8 cellular contexts compared by ENCODE assay signal in the genomic region with DNA sequence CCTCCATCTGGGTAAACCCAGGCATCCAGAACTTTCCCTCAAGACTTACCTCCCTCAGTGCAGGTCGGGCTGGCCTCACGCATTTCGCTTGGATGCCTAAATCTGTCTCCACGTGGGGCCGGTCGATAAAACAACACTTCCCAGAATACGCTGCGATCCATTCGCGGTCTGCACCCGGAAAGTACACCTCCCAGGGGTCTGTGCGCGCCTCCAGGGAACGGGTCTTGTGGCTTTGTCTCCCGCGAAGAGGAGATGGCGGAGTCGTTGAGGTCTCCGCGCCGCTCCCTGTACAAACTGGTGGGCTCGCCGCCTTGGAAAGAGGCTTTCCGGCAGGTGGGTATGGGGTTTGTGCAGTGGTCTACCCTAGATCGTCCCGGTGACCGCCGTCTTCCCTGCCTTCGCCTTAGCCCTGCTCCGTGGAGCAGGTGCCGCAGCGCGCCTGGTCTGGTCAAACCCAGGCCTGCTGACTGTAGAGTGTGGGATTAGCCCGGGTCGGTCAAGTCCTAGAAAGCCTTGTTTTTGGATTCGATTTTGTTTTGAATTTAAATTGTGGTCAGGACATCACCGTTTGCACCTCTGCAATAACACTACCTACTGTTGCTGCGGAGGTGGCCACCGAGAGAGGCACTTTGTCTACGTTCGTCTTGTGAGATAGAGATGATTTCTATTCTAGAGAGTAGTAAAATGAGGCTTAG. TPM values are rescaled to one million over a fixed set of nuclear protein-coding genes. Genes with fewer than 3 reads are reported as not detected.
DNase-seq lines count a peak whose midpoint lies in the region; ATAC-seq and TF ChIP-seq lines count a peak whose summit lies in the region.

A gene with protein sequence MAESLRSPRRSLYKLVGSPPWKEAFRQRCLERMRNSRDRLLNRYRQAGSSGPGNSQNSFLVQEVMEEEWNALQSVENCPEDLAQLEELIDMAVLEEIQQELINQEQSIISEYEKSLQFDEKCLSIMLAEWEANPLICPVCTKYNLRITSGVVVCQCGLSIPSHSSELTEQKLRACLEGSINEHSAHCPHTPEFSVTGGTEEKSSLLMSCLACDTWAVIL (plus strand): TSS at position 224 of the 695 bp plus-strand sequence. CDS start 29 bp downstream, at position 253.

- H3K27ac ChIP-seq in right lobe of liver = peak within 1 kb of the TSS; percentile 80 to 95 (median 84)

- peaks cover 0 to 36% (median 10%) of the 10 kb centered on the region in 4 donors for H3K4me1 ChIP-seq in right lobe of liver

- CTCF ChIA-PET in activated CD4-positive, alpha-beta T cell treated with anti-CD3 and anti-CD28 coated beads for 36 hours (lab: Charles Lee) = interaction anchor here (0.6 to 1.3 kb wide), 6 partner anchors 8 to 1073 kb away, joined by 3 to 16 read pairs (median 4); partner anchors contain the start of genes C1QBP and MIS12

- DNase-seq in AG10803 (ENCODE audit: low read depth) (peak; percentile 70), NCI-H510A (lab: John Stamatoyannopoulos, UW) (peak; percentile 90), right lobe of liver (peak; percentile 90 to 94 (median 93))
- DNase-seq in activated CD4-positive, alpha-beta T cell treated with anti-CD3 and anti-CD28 coated beads for 36 hours = peak; percentile 94
- DNase-seq in stimulated activated CD4-positive, alpha-beta T cell treated with anti-CD3 and anti-CD28 coated beads, Interleukin-4, amount 100 ng/mL, for 48 hours (ENCODE audit: low read depth in 2 of 2) = peak; percentile 78 to 83

- under 1% methylated on average over 21 of the region's 41 CpGs for WGBS in right lobe of liver (ENCODE audit: insufficient coverage, low coverage, low lambda C conversion rate, missing lambda C conversion rate)

- peak; percentile 40 for TF ChIP-seq POLR2A in right lobe of liver (IDR thresholded peaks at IDR 0.05)

- peak within 1 kb of the TSS; percentile 100 for H3K27ac Mint-ChIP-seq in activated CD4-positive, alpha-beta T cell treated with anti-CD3 and anti-CD28 coated beads for 36 hours
- H3K27ac Mint-ChIP-seq in dendritic cell treated with granulocyte-macrophage colony-stimulating factor and Interleukin-4, amounts not matched to agents 40 ng/mL and 50 ng/mL, for 4 days = peak within 1 kb of the TSS; percentile 93

- peak within 1 kb of the TSS; percentile 98 for H3K4me3 Mint-ChIP-seq in activated CD4-positive, alpha-beta T cell treated with anti-CD3 and anti-CD28 coated beads for 36 hours
- peak within 1 kb of the TSS; percentile 100 for H3K4me3 Mint-ChIP-seq in dendritic cell treated with granulocyte-macrophage colony-stimulating factor and Interleukin-4, amounts not matched to agents 40 ng/mL and 50 ng/mL, for 4 days

- H3K9me3 Mint-ChIP-seq in activated CD4-positive, alpha-beta T cell treated with anti-CD3 and anti-CD28 coated beads for 36 hours (ENCODE audit: low read depth) = no peaks in the 10 kb centered on the region
- no peaks in the 10 kb centered on the region for H3K9me3 Mint-ChIP-seq in dendritic cell treated with granulocyte-macrophage colony-stimulating factor and Interleukin-4, amounts not matched to agents 40 ng/mL and 50 ng/mL, for 4 days

- H3K27me3 Mint-ChIP-seq in activated CD4-positive, alpha-beta T cell treated with anti-CD3 and anti-CD28 coated beads for 36 hours = no peaks in the 10 kb centered on the region
- no peaks in the 10 kb centered on the region for H3K27me3 Mint-ChIP-seq in dendritic cell treated with granulocyte-macrophage colony-stimulating factor and Interleukin-4, amounts not matched to agents 40 ng/mL and 50 ng/mL, for 4 days

- peak; percentile 46 for ATAC-seq in GM19025 (IDR thresholded peaks at IDR 0.05; ENCODE audit: low read depth, unreplicated experiment)
- peak; percentile 56 for ATAC-seq in HG03280 (IDR thresholded peaks at IDR 0.05; ENCODE audit: unreplicated experiment)
- peak; percentile 75 for ATAC-seq in activated CD4-positive, alpha-beta T cell treated with anti-CD3 and anti-CD28 coated beads for 36 hours
- peak; percentile 78 to 88 (median 83) for ATAC-seq in right lobe of liver

- peaks cover 43% of the 10 kb centered on the region for H3K4me1 Mint-ChIP-seq in activated CD4-positive, alpha-beta T cell treated with anti-CD3 and anti-CD28 coated beads for 36 hours
- peaks cover 11% of the 10 kb centered on the region for H3K4me1 Mint-ChIP-seq in dendritic cell treated with granulocyte-macrophage colony-stimulating factor and Interleukin-4, amounts not matched to agents 40 ng/mL and 50 ng/mL, for 4 days (ENCODE audit: low read depth)

- H3K4me3 ChIP-seq in AG10803 (ENCODE audit: low read length) = peak within 1 kb of the TSS; percentile 94
- H3K4me3 ChIP-seq in right lobe of liver = peak within 1 kb of the TSS; percentile 56 to 87 (median 74)

- POLR2A ChIA-PET in activated CD4-positive, alpha-beta T cell treated with anti-CD3 and anti-CD28 coated beads for 36 hours (lab: Charles Lee) = interaction anchor here (0.5 to 1.4 kb wide), 9 partner anchors 10 to 480 kb away, joined by 3 to 11 read pairs (median 4); partner anchors contain the start of genes C1QBP, DERL2, DHX33 and MIS12

- H3K36me3 ChIP-seq in right lobe of liver = peaks cover 0 to 49% (median 19%) of the 10 kb centered on the region in 4 donors

- H3K36me3 Mint-ChIP-seq in activated CD4-positive, alpha-beta T cell treated with anti-CD3 and anti-CD28 coated beads for 36 hours (ENCODE audit: low read depth) = peaks cover 46% of the 10 kb centered on the region
- peaks cover 76% of the 10 kb centered on the region for H3K36me3 Mint-ChIP-seq in dendritic cell treated with granulocyte-macrophage colony-stimulating factor and Interleukin-4, amounts not matched to agents 40 ng/mL and 50 ng/mL, for 4 days (ENCODE audit: low read depth)

- TF ChIP-seq CTCF in AG10803 (conservative IDR thresholded peaks at IDR 0.05; ENCODE audit: low read length) (no peak), right lobe of liver (IDR thresholded peaks at IDR 0.05) (no peak)

- H3K9me3 ChIP-seq in right lobe of liver = no peaks in the 10 kb centered on the region

- no peaks in the 10 kb centered on the region for H3K27me3 ChIP-seq in right lobe of liver

- intact Hi-C loops in activated CD4-positive, alpha-beta T cell treated with anti-CD3 and anti-CD28 coated beads for 36 hours (cut with DNase I, micrococcal nuclease) = loop anchor here (1.0 to 10.0 kb wide), 19 partner anchors 19 to 1231 kb away; partner anchors contain the start of genes C1QBP (in 2 of the 2), DERL2 (in 2 of the 2), MIS12 (in 2 of the 2) and RABEP1 (in 2 of the 2)
- intact Hi-C loops in dendritic cell treated with granulocyte-macrophage colony-stimulating factor and Interleukin-4, amounts not matched to agents 40 ng/mL and 50 ng/mL, for 4 days (cut with micrococcal nuclease) = loop anchor here (1.0 kb wide), 2 partner anchors 19 to 66 kb away; partner anchors contain the start of genes C1QBP, DERL2 and MIS12
- intact Hi-C loops in right lobe of liver (cut with DNase I) = no loop called here

RNA-seq across cellular contexts. Expression of the gene that starts here (rescaled TPM):
- 10 to 100 TPM; 44.9 to 57.3 TPM for total RNA-seq in activated CD4-positive, alpha-beta T cell treated with anti-CD3 and anti-CD28 coated beads for 36 hours
- 10 to 100 TPM; 11.5 to 21.4 (median 14.8) TPM for total RNA-seq in right lobe of liver

Comparison
In these comparisons a context has a peak if more than half of its experiments do, and no peak if none do; other contexts are left out.
1. Peak in every context shown above with its lines: DNase-seq, ATAC-seq, H3K4me3 ChIP-seq and H3K27ac ChIP-seq.
2. intact Hi-C loops: an anchor here in activated CD4-positive, alpha-beta T cell treated with anti-CD3 and anti-CD28 coated beads for 36 hours (1.0 to 10.0 kb wide) and dendritic cell treated with granulocyte-macrophage colony-stimulating factor and Interleukin-4, amounts not matched to agents 40 ng/mL and 50 ng/mL, for 4 days (1.0 kb wide); none called in right lobe of liver.